11 cellular contexts compared by ENCODE assay signal in the genomic region with DNA sequence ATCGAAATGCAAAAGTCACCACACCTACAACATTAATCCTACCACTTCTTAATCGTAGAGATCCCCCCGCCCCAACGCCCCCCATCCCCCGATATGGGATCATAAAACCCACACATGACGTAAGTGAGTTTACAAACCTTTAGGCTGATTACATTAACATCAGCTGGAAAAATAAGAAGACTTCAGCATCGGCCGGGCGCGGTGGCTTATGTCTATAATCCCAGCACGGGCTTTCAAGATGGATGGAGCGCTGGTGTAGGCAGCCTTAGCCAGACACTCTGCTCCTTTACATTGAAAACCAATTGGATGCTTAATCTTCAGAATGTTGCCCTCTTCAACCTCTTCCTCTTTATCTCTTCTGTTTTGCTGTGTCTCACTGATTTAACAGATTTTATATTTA.
"Had no signal": no experiment of that assay in that cellular context is flagged by ENCODE, and none has a peak within 500 bp of the region (broad histone marks: within the 10 kb centered on the region; RNA-seq: fewer than 3 reads in every experiment).

No MANE protein-coding gene starts in this region.

- DNase-seq: GM23248, GOT3, H7, H9, HCEC 1CT, HFFc6 had no signal

- H3K9me3 ChIP-seq: HAP-1 had no signal

- ATAC-seq: GM23338, HCT116 had no signal

- FAIRE-seq: H1, H54 had no signal

- H3K4me3 ChIP-seq: GM23248, GM23338, HAP-1 had no signal

- H3K36me3 ChIP-seq: HAP-1 had no signal

- H3K27ac ChIP-seq: GM23248 had no signal
